8 cellular contexts compared by ENCODE assay signal in the genomic region with DNA sequence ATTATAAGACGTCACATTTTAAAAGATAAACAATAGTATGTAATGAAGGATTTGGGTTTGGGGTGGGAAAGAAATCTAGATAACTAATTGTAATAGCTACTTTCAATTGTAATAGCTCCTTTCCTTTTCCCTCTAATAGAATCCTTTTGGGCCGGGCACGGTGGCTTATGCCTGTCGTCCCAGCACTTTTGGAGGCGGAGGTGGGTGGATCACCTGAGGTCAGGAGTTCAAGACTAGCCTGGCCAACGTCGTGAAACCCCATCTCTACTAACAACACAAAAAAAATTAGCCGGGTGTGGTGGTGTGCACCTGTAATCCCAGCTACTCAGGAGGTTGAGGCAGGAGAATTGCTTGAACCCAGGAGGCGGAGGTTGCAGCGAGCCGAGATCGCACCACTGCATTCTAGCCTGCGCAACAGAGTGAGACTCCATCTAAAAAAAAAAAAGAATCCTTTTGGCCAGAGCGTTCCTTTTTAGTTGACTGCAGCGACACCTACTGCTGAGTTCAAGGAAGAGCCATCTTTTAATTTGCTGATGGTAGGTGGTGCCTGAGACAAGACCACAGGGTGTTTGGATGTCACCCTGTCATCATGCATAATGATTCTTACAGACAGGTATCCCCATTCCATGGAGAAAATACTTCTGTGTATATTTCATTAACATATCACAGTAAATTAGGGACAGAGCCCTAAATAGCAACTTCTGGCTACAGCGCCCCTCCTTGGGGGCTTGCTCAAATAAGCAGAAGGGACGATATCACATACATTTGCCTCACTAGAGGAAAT.
DNase-seq lines count a peak whose midpoint lies in the region; ATAC-seq and TF ChIP-seq lines count a peak whose summit lies in the region.

No MANE protein-coding gene starts in this region.

- H3K4me3 ChIP-seq in gastroesophageal sphincter (peak overlapping the region in 1 of 2 donors; percentile 34), ovary (peak overlapping the region; percentile 11)

- H3K27ac ChIP-seq in gastroesophageal sphincter (no peak overlapping the region), ovary (no peak overlapping the region)

- TF ChIP-seq EP300 in gastroesophageal sphincter (IDR thresholded peaks at IDR 0.05) (no peak), ovary (IDR thresholded peaks at IDR 0.05) (no peak)

- no peak overlapping the region for H3K27ac Mint-ChIP-seq in activated T-cell treated with anti-CD3 and anti-CD28 coated beads, Interleukin-2, amount 50 U/mL, for 24 hours

- H3K9me3 ChIP-seq in gastroesophageal sphincter (no peaks in the 10 kb centered on the region), ovary (no peaks in the 10 kb centered on the region)

- DNase-seq in Caki2 (ENCODE audit: low read depth): peak; percentile 50
- DNase-seq in HT1080 (ENCODE audit: low read depth): peak; percentile 60
- peak; percentile 100 for DNase-seq in NCI-H82 (lab: John Stamatoyannopoulos, UW)
- DNase-seq in activated T-cell treated with anti-CD3 and anti-CD28 coated beads, Interleukin-2, amount 50 U/mL, for 24 hours: peak; percentile 34
- peak; percentile 41 to 58 (median 50) for DNase-seq in ovary
- DNase-seq in amniotic stem cell (lab: John Stamatoyannopoulos, UW): no peak

- H3K4me3 Mint-ChIP-seq in activated T-cell treated with anti-CD3 and anti-CD28 coated beads, Interleukin-2, amount 50 U/mL, for 24 hours: no peak overlapping the region

- peaks cover 13% of the 10 kb centered on the region for H3K27me3 Mint-ChIP-seq in activated T-cell treated with anti-CD3 and anti-CD28 coated beads, Interleukin-2, amount 50 U/mL, for 24 hours

- 41 to 66% methylated on average over 3 to 10 of the region's 17 CpGs for WGBS in gastroesophageal sphincter (ENCODE audit: low coverage in 1 of 2), 2 donors
- WGBS in ovary, 3 donors: 29 to 31% (median 30%) methylated on average over 17 of the region's 17 CpGs

- H3K36me3 ChIP-seq in gastroesophageal sphincter: no peaks in the 10 kb centered on the region
- no peaks in the 10 kb centered on the region for H3K36me3 ChIP-seq in ovary

- no peaks in the 10 kb centered on the region for H3K36me3 Mint-ChIP-seq in activated T-cell treated with anti-CD3 and anti-CD28 coated beads, Interleukin-2, amount 50 U/mL, for 24 hours (ENCODE audit: low read depth)

- in situ Hi-C loops in Caki2 (cut with HindIII; ENCODE audit: low pct_unique_long_range_greater_than_20kb, low sequenced_read_pairs): no loop called here

- intact Hi-C loops in ovary (cut with DNase I): loop anchor here in 3 of 4 donors (5.0 to 10.0 kb wide), 3 partner anchors 585 to 590 kb away; no protein-coding TSS in a partner anchor

- no peak for TF ChIP-seq POLR2A in gastroesophageal sphincter (IDR thresholded peaks at IDR 0.05)
- TF ChIP-seq POLR2A in ovary (IDR thresholded peaks at IDR 0.05): no peak

- no peaks in the 10 kb centered on the region for H3K4me1 Mint-ChIP-seq in activated T-cell treated with anti-CD3 and anti-CD28 coated beads, Interleukin-2, amount 50 U/mL, for 24 hours (ENCODE audit: low read depth)

- no peaks in the 10 kb centered on the region for H3K9me3 Mint-ChIP-seq in activated T-cell treated with anti-CD3 and anti-CD28 coated beads, Interleukin-2, amount 50 U/mL, for 24 hours

- peak; percentile 75 for ATAC-seq in GM19438 (IDR thresholded peaks at IDR 0.05; ENCODE audit: low read depth, unreplicated experiment)
- ATAC-seq in gastroesophageal sphincter: peak; percentile 34

- H3K4me1 ChIP-seq in gastroesophageal sphincter: peaks cover 0 to 13% (median 0%) of the 10 kb centered on the region in 3 donors
- H3K4me1 ChIP-seq in ovary (ENCODE audit: insufficient read depth): peaks cover 2% of the 10 kb centered on the region

- H3K27me3 ChIP-seq in gastroesophageal sphincter (no peaks in the 10 kb centered on the region), ovary (no peaks in the 10 kb centered on the region)

- TF ChIP-seq CTCF in gastroesophageal sphincter (IDR thresholded peaks at IDR 0.05) (peak; percentile 64 to 78 (median 69)), ovary (IDR thresholded peaks at IDR 0.05) (peak; percentile 50 to 53 (median 52))
